In genomic region chr1:77682442-77683141, GRCh38 we compare ENCODE assay signal across 9 cellular contexts.
DNase-seq lines count a peak whose midpoint lies in the region; ATAC-seq, FAIRE-seq and TF ChIP-seq lines count a peak whose summit lies in the region.
"Had no signal": no experiment of that assay in that cellular context is flagged by ENCODE, and none has a peak within 500 bp of the region (broad histone marks: within the 10 kb centered on the region; RNA-seq: fewer than 3 reads in every experiment).

Gene ZZZ3 (minus strand): TSS chr1:77682658. CDS start chr1:77633354, 49,304 bp downstream.

- DNase-seq in AG08396 (ENCODE audit: low spot score) (peak; percentile 92), NCI-H345 (lab: John Stamatoyannopoulos, UW) (peak; percentile 95)
- DNase-seq in activated CD4-positive, CD25-positive, alpha-beta regulatory T cell (lab: John Stamatoyannopoulos, UW) = peak; percentile 75 to 81 (median 80)
- DNase-seq in central memory CD4-positive, alpha-beta T cell = peak; percentile 94
- peak; percentile 89 for DNase-seq in stimulated activated CD4-positive, alpha-beta T cell treated with anti-CD3 and anti-CD28 coated beads, Interleukin-12 subunit alpha, Interleukin-12 subunit beta, amount 100 ng/mL, for 4 hours

- peak; percentile 47 for FAIRE-seq in islet of Langerhans (lab: Jason Lieb, UNC)
- FAIRE-seq: TTC549 had no signal

- peak; percentile 80 for TF ChIP-seq POLR2A in GM18951 (IDR thresholded peaks at IDR 0.05; ENCODE audit: extremely low read depth, insufficient read depth, insufficient read length)

- in situ Hi-C loops in GM18951 (cut with MboI; ENCODE audit: low sequenced_read_pairs, unreplicated experiment) = no loop called here

- peak; percentile 71 for ATAC-seq in HG03196 (IDR thresholded peaks at IDR 0.05; ENCODE audit: unreplicated experiment)

Comparison
In these comparisons a context has a peak if more than half of its experiments do, and no peak if none do; other contexts are left out.
1. Peak in every context shown above with its lines: DNase-seq and ATAC-seq.